In genomic region chr11:43399983-43400630, GRCh38 we compare ENCODE assay signal across 20 cellular contexts. TPM values are rescaled to one million over a fixed set of nuclear protein-coding genes. Genes with fewer than 3 reads are reported as not detected.
DNase-seq lines count a peak whose midpoint lies in the region; ATAC-seq and TF ChIP-seq lines count a peak whose summit lies in the region.
"Had no signal": no experiment of that assay in that cellular context is flagged by ENCODE, and none has a peak within 500 bp of the region (broad histone marks: within the 10 kb centered on the region; RNA-seq: fewer than 3 reads in every experiment).

No MANE protein-coding gene starts in this region.

- 73% methylated on average over 2 of the region's 2 CpGs; no CpG with 5 or more reads in 1 of the 2 experiments for WGBS in endodermal cell (ENCODE audit: insufficient coverage in 1 of 2, insufficient read length in 1 of 2), 2 experiments

- H3K27me3 ChIP-seq in CD4-positive, CD25-positive, alpha-beta regulatory T cell (ENCODE audit: control insufficient read depth, insufficient read depth, low read length), result no peaks in the 10 kb centered on the region
- H3K27me3 ChIP-seq in endodermal cell (ENCODE audit: control insufficient read depth, insufficient read depth, low read length, poor library complexity, severe bottlenecking) (no peaks in the 10 kb centered on the region), left lung (no peaks in the 10 kb centered on the region), Peyer's patch (no peaks in the 10 kb centered on the region)
- H3K27me3 ChIP-seq: pancreas, right lobe of liver had no signal

- H3K9me3 ChIP-seq in CD4-positive, CD25-positive, alpha-beta regulatory T cell (ENCODE audit: control insufficient read depth in 2 of 2, low read length in 2 of 2), result no peaks in the 10 kb centered on the region
- no peaks in the 10 kb centered on the region for H3K9me3 ChIP-seq in endodermal cell (ENCODE audit: control insufficient read depth, low read length)
- H3K9me3 ChIP-seq in left lung, result no peaks in the 10 kb centered on the region
- H3K9me3 ChIP-seq in Peyer's patch, result no peaks in the 10 kb centered on the region
- H3K9me3 ChIP-seq: pancreas, right lobe of liver had no signal

- H3K36me3 Mint-ChIP-seq in CD4-positive, CD25-positive, alpha-beta regulatory T cell, result peaks cover 66% of the 10 kb centered on the region
- H3K36me3 Mint-ChIP-seq in activated CD8-positive, alpha-beta T cell treated with anti-CD3 and anti-CD28 coated beads for 36 hours (ENCODE audit: low read depth), result peaks cover 64% of the 10 kb centered on the region
- H3K36me3 Mint-ChIP-seq in endodermal cell (ENCODE audit: low read depth), result peaks cover 77% of the 10 kb centered on the region

- H3K27ac Mint-ChIP-seq in CD4-positive, CD25-positive, alpha-beta regulatory T cell, result peak overlapping the region; percentile 50 to 71 (median 63)
- peak overlapping the region; percentile 40 for H3K27ac Mint-ChIP-seq in activated CD8-positive, alpha-beta T cell treated with anti-CD3 and anti-CD28 coated beads for 36 hours
- peak overlapping the region; percentile 19 for H3K27ac Mint-ChIP-seq in endodermal cell
- H3K27ac Mint-ChIP-seq: nephron had no signal

- no peak overlapping the region for H3K4me3 ChIP-seq in CD4-positive, CD25-positive, alpha-beta regulatory T cell (ENCODE audit: low read depth, low read length)
- H3K4me3 ChIP-seq in endodermal cell (ENCODE audit: low read length) (no peak overlapping the region), left lung (no peak overlapping the region), Peyer's patch (no peak overlapping the region)
- H3K4me3 ChIP-seq: pancreas, right lobe of liver had no signal

- CTCF ChIA-PET in activated CD8-positive, alpha-beta T cell treated with anti-CD3 and anti-CD28 coated beads for 36 hours (lab: Charles Lee), result no interaction called here

- H3K9me3 Mint-ChIP-seq in CD4-positive, CD25-positive, alpha-beta regulatory T cell, result no peaks in the 10 kb centered on the region
- no peaks in the 10 kb centered on the region for H3K9me3 Mint-ChIP-seq in activated CD8-positive, alpha-beta T cell treated with anti-CD3 and anti-CD28 coated beads for 36 hours
- H3K9me3 Mint-ChIP-seq in endodermal cell, result no peaks in the 10 kb centered on the region
- H3K9me3 Mint-ChIP-seq: nephron had no signal

- no peak overlapping the region for H3K4me3 Mint-ChIP-seq in CD4-positive, CD25-positive, alpha-beta regulatory T cell
- no peak overlapping the region for H3K4me3 Mint-ChIP-seq in activated CD8-positive, alpha-beta T cell treated with anti-CD3 and anti-CD28 coated beads for 36 hours
- H3K4me3 Mint-ChIP-seq in endodermal cell, result no peak overlapping the region
- H3K4me3 Mint-ChIP-seq: nephron had no signal

- intact Hi-C loops in activated CD8-positive, alpha-beta T cell treated with anti-CD3 and anti-CD28 coated beads for 36 hours (cut with micrococcal nuclease), result loop anchor here (10.0 kb wide), 1 partner anchor 85 kb away; the partner anchor contains the start of gene API5
- intact Hi-C loops in left lung (cut with DNase I), result no loop called here

- POLR2A ChIA-PET in activated CD8-positive, alpha-beta T cell treated with anti-CD3 and anti-CD28 coated beads for 36 hours (lab: Charles Lee), result no interaction called here

- peaks cover 93% of the 10 kb centered on the region for H3K36me3 ChIP-seq in CD4-positive, CD25-positive, alpha-beta regulatory T cell (ENCODE audit: control insufficient read depth, insufficient read depth, low read length)
- H3K36me3 ChIP-seq in endodermal cell (ENCODE audit: control insufficient read depth, insufficient read depth, low read length) (peaks cover 88% of the 10 kb centered on the region), left lung (peaks cover 3 to 88% of the 10 kb centered on the region in 2 donors), Peyer's patch (peaks cover 0 to 78% (median 0%) of the 10 kb centered on the region in 3 donors)

- no peaks in the 10 kb centered on the region for H3K4me1 ChIP-seq in CD4-positive, CD25-positive, alpha-beta regulatory T cell (ENCODE audit: control insufficient read depth, insufficient read depth, low read length, poor library complexity, severe bottlenecking)
- H3K4me1 ChIP-seq in endodermal cell (ENCODE audit: control insufficient read depth, insufficient read depth, low read length), result no peaks in the 10 kb centered on the region
- H3K4me1 ChIP-seq in left lung, result no peaks in the 10 kb centered on the region
- no peaks in the 10 kb centered on the region for H3K4me1 ChIP-seq in Peyer's patch

- no peak for TF ChIP-seq POLR2A in Peyer's patch (IDR thresholded peaks at IDR 0.05)

- peak in 1 of 3 donors; percentile 20 for DNase-seq in CD4-positive, CD25-positive, alpha-beta regulatory T cell
- DNase-seq in ELR (ENCODE audit: low read depth) (peak; percentile 21), endodermal cell (no peak), left lung (no peak), NCI-H69 (lab: John Stamatoyannopoulos, UW) (no peak), Peyer's patch (no peak)
- peak; percentile 49 for DNase-seq in activated CD8-positive, alpha-beta T cell treated with anti-CD3 and anti-CD28 coated beads for 36 hours
- DNase-seq: anterior cingulate cortex, DMS79 treated with DMSO at 0.1 percent for 48 hours, Karpas-422, left colon, NCI-H187 treated with DMSO at 0.1 percent for 48 hours, NCI-H2227 treated with DMSO at 0.1 percent for 48 hours, NCI-H774, OCI-M1, pancreas, right lobe of liver, SIG-M5 had no signal

- no peak for ATAC-seq in CD4-positive, CD25-positive, alpha-beta regulatory T cell (ENCODE audit: low read depth in 2 of 2)
- ATAC-seq in activated CD8-positive, alpha-beta T cell treated with anti-CD3 and anti-CD28 coated beads for 36 hours, result no peak
- no peak for ATAC-seq in GM21619 (IDR thresholded peaks at IDR 0.05; ENCODE audit: unreplicated experiment)
- no peak for ATAC-seq in left lung
- ATAC-seq: left colon, pancreas, right lobe of liver had no signal

- no peaks in the 10 kb centered on the region for H3K27me3 Mint-ChIP-seq in CD4-positive, CD25-positive, alpha-beta regulatory T cell
- H3K27me3 Mint-ChIP-seq in activated CD8-positive, alpha-beta T cell treated with anti-CD3 and anti-CD28 coated beads for 36 hours, result no peaks in the 10 kb centered on the region
- no peaks in the 10 kb centered on the region for H3K27me3 Mint-ChIP-seq in endodermal cell (ENCODE audit: insufficient read depth)

- peaks cover 0 to 11% (median 5%) of the 10 kb centered on the region in 4 donors for H3K4me1 Mint-ChIP-seq in CD4-positive, CD25-positive, alpha-beta regulatory T cell
- peaks cover 55% of the 10 kb centered on the region for H3K4me1 Mint-ChIP-seq in activated CD8-positive, alpha-beta T cell treated with anti-CD3 and anti-CD28 coated beads for 36 hours (ENCODE audit: low read depth)
- H3K4me1 Mint-ChIP-seq in endodermal cell, result no peaks in the 10 kb centered on the region
- H3K4me1 Mint-ChIP-seq: nephron had no signal

- H3K9ac ChIP-seq in endodermal cell (ENCODE audit: extremely low read depth, low read length, poor library complexity, severe bottlenecking), result no peak overlapping the region

- TF ChIP-seq CTCF in activated CD8-positive, alpha-beta T cell treated with anti-CD3 and anti-CD28 coated beads for 36 hours (IDR thresholded peaks at IDR 0.05), result no peak
- TF ChIP-seq CTCF in endodermal cell (conservative IDR thresholded peaks at IDR 0.05) (no peak), left lung (IDR thresholded peaks at IDR 0.05) (no peak), Peyer's patch (IDR thresholded peaks at IDR 0.05) (no peak)

- no peak overlapping the region for H3K27ac ChIP-seq in CD4-positive, CD25-positive, alpha-beta regulatory T cell (ENCODE audit: insufficient read depth, low read length, poor library complexity, severe bottlenecking)
- H3K27ac ChIP-seq in endodermal cell (ENCODE audit: low read depth, low read length) (no peak overlapping the region), left lung (no peak overlapping the region), Peyer's patch (no peak overlapping the region)
- H3K27ac ChIP-seq: pancreas, right lobe of liver had no signal

RNA-seq across cellular contexts. Expression of gene TTC17, which starts 41.4 kb away (rescaled TPM):
- total RNA-seq in CD4-positive, CD25-positive, alpha-beta regulatory T cell, result 102 TPM
- 10 to 100 TPM; 46.5 to 59.1 (median 53.0) TPM for polyA plus RNA-seq in CD4-positive, CD25-positive, alpha-beta regulatory T cell
- 10 to 100 TPM; 48.7 to 51.2 TPM for total RNA-seq in activated CD8-positive, alpha-beta T cell treated with anti-CD3 and anti-CD28 coated beads for 36 hours
- total RNA-seq in endodermal cell (100 to 1,000 TPM; 103 to 122 TPM), left lung (10 to 100 TPM; 71.3 to 72.1 TPM), Peyer's patch (100 to 1,000 TPM; 157 to 295 (median 248) TPM)
- polyA plus RNA-seq in endodermal cell (2013, experiment 1 of 2), result 96.1 TPM
- polyA plus RNA-seq in endodermal cell (2013, experiment 2 of 2), result 91.5 TPM

Comparison
In these comparisons a context has a peak if more than half of its experiments do, and no peak if none do; other contexts are left out.
1. DNase-seq: peak in ELR (single experiment) and activated CD8-positive, alpha-beta T cell treated with anti-CD3 and anti-CD28 coated beads for 36 hours (single experiment); none in endodermal cell (single experiment), left lung (0 of 2), NCI-H69 (single experiment) and Peyer's patch (0 of 3).
2. Peak in every context shown above with its lines, with median percentiles within 50 percentile points of each other: H3K27ac Mint-ChIP-seq.